Comparison of ENCODE assay signal across 14 cellular contexts in the genomic region with DNA sequence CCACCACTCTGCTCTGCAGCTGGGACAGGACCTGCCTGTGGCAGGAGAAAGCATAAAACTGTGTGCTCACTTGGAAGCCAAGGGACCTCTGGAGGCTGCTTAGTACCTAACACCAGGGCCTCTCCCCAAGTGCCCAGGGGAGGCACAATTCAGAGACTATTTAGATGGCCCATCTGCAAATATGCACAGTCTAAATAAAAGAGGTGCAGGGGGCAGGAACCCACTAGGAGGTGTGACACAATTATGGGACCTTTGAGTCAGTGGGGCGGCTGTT. TPM values are rescaled to one million over a fixed set of nuclear protein-coding genes. Genes with fewer than 3 reads are reported as not detected.
DNase-seq lines count a peak whose midpoint lies in the region; ATAC-seq and TF ChIP-seq lines count a peak whose summit lies in the region.
"Had no signal": no experiment of that assay in that cellular context is flagged by ENCODE, and none has a peak within 500 bp of the region (broad histone marks: within the 10 kb centered on the region; RNA-seq: fewer than 3 reads in every experiment).

No MANE protein-coding gene starts in this region.

- no peaks in the 10 kb centered on the region for H3K9me3 Mint-ChIP-seq in stimulated activated naive B cell treated with anti-CD40 and anti-IgM and Interleukin-4, amounts not matched to agents 10 μg/mL and 1 μg/mL and 100 μg/mL, for 72 hours

- H3K27me3 Mint-ChIP-seq in stimulated activated naive B cell treated with anti-CD40 and anti-IgM and Interleukin-4, amounts not matched to agents 10 μg/mL and 1 μg/mL and 100 μg/mL, for 72 hours = no peaks in the 10 kb centered on the region

- H3K4me1 ChIP-seq in left ventricle myocardium inferior (peaks cover 67% of the 10 kb centered on the region), parathyroid adenoma (peaks cover 23% of the 10 kb centered on the region), upper lobe of right lung (peaks cover 48% of the 10 kb centered on the region), hepatocyte (ENCODE audit: insufficient read depth) (peaks cover 11% of the 10 kb centered on the region)

- ATAC-seq in upper lobe of right lung = no peak
- ATAC-seq in stimulated activated naive B cell treated with anti-CD40 and anti-IgM and Interleukin-4, amounts not matched to agents 10 μg/mL and 1 μg/mL and 100 μg/mL, for 72 hours (replicated peaks) = no peak
- no peak for ATAC-seq in GM19463 (IDR thresholded peaks at IDR 0.05; ENCODE audit: unreplicated experiment)

- H3K9me2 ChIP-seq in hepatocyte (replicated peaks; ENCODE audit: insufficient read depth) = no peaks in the 10 kb centered on the region

- no peak overlapping the region for H2AFZ ChIP-seq in parathyroid adenoma
- no peak overlapping the region for H2AFZ ChIP-seq in hepatocyte

- no peak overlapping the region for H3K27ac Mint-ChIP-seq in stimulated activated naive B cell treated with anti-CD40 and anti-IgM and Interleukin-4, amounts not matched to agents 10 μg/mL and 1 μg/mL and 100 μg/mL, for 72 hours

- 92% methylated on average over 1 of the region's 1 CpG for WGBS in hepatocyte (ENCODE audit: low lambda C conversion rate, missing lambda C conversion rate)

- H3K27me3 ChIP-seq in left ventricle myocardium inferior (ENCODE audit: low read depth) (no peaks in the 10 kb centered on the region), parathyroid adenoma (ENCODE audit: control insufficient read depth, insufficient read depth, low read length) (no peaks in the 10 kb centered on the region), upper lobe of right lung (no peaks in the 10 kb centered on the region), hepatocyte (no peaks in the 10 kb centered on the region)

- no peak overlapping the region for H3K9ac ChIP-seq in parathyroid adenoma

- H3K4me3 ChIP-seq in left ventricle myocardium inferior (peak overlapping the region; percentile 4), coronary artery (no peak overlapping the region), parathyroid adenoma (ENCODE audit: low read depth, low read length) (no peak overlapping the region), upper lobe of right lung (no peak overlapping the region), hepatocyte (no peak overlapping the region)

- peaks cover 50% of the 10 kb centered on the region for H3K79me2 ChIP-seq in parathyroid adenoma
- H3K79me2 ChIP-seq in hepatocyte = peaks cover 88% of the 10 kb centered on the region

- H3K36me3 Mint-ChIP-seq in stimulated activated naive B cell treated with anti-CD40 and anti-IgM and Interleukin-4, amounts not matched to agents 10 μg/mL and 1 μg/mL and 100 μg/mL, for 72 hours = peaks cover 47 to 67% of the 10 kb centered on the region in 2 donors

- intact Hi-C loops in left ventricle myocardium inferior (cut with micrococcal nuclease) (loop anchor here (10.0 kb wide), 1 partner anchor 110 kb away; a partner anchor contains a TSS), cardiac septum (cut with DNase I) (loop anchor here (1.0 to 2.0 kb wide), 2 partner anchors 114 to 291 kb away; a partner anchor contains a TSS), upper lobe of right lung (cut with DNase I) (no loop called here)

- no peak overlapping the region for H3K4me3 Mint-ChIP-seq in stimulated activated naive B cell treated with anti-CD40 and anti-IgM and Interleukin-4, amounts not matched to agents 10 μg/mL and 1 μg/mL and 100 μg/mL, for 72 hours

- H3K27ac ChIP-seq in left ventricle myocardium inferior (replicated peaks) = peak overlapping the region; percentile 76
- H3K27ac ChIP-seq in coronary artery = peak overlapping the region; percentile 58 to 89
- peak overlapping the region; percentile 50 for H3K27ac ChIP-seq in parathyroid adenoma
- peak overlapping the region; percentile 72 for H3K27ac ChIP-seq in upper lobe of right lung
- H3K27ac ChIP-seq in hepatocyte = no peak overlapping the region

- peaks cover 78% of the 10 kb centered on the region for H4K20me1 ChIP-seq in hepatocyte (ENCODE audit: insufficient read depth, poor library complexity, severe bottlenecking)

- DNase-seq in left ventricle myocardium inferior (no peak), cardiac septum (ENCODE audit: low spot score) (no peak), coronary artery (ENCODE audit: low spot score) (no peak), upper lobe of right lung (no peak), hepatocyte (ENCODE audit: low spot score) (no peak)
- DNase-seq in stimulated activated naive B cell treated with anti-CD40 and anti-IgM and Interleukin-4, amounts not matched to agents 10 μg/mL and 1 μg/mL and 100 μg/mL, for 72 hours = no peak
- DNase-seq: activated CD4-positive, CD25-positive, alpha-beta regulatory T cell treated with anti-CD3 and anti-CD28 coated beads, Interleukin-2, amount 50 U/mL, for 72 hours; EL; NCI-H2081; stimulated activated CD4-positive, alpha-beta T cell treated with anti-CD3 and anti-CD28 coated beads, Interleukin-15, amount 100 ng/mL, for 24 hours; T-helper 1 cell had no signal

- TF ChIP-seq CTCF in left ventricle myocardium inferior (IDR thresholded peaks at IDR 0.05; ENCODE audit: borderline replicate concordance) (no peak), coronary artery (IDR thresholded peaks at IDR 0.05) (no peak), parathyroid adenoma (IDR thresholded peaks at IDR 0.05) (no peak), upper lobe of right lung (IDR thresholded peaks at IDR 0.05) (no peak), hepatocyte (IDR thresholded peaks at IDR 0.05; ENCODE audit: poor library complexity) (no peak)

- peaks cover 15 to 35% of the 10 kb centered on the region in 2 donors for H3K4me1 Mint-ChIP-seq in stimulated activated naive B cell treated with anti-CD40 and anti-IgM and Interleukin-4, amounts not matched to agents 10 μg/mL and 1 μg/mL and 100 μg/mL, for 72 hours

- H3K9me3 ChIP-seq in left ventricle myocardium inferior (replicated peaks) (no peaks in the 10 kb centered on the region), parathyroid adenoma (ENCODE audit: control insufficient read depth, low read length) (no peaks in the 10 kb centered on the region), upper lobe of right lung (no peaks in the 10 kb centered on the region), hepatocyte (ENCODE audit: low read depth) (no peaks in the 10 kb centered on the region)

- no peak overlapping the region for H3K4me2 ChIP-seq in parathyroid adenoma (ENCODE audit: low read length)
- no peak overlapping the region for H3K4me2 ChIP-seq in hepatocyte

- H3K36me3 ChIP-seq in left ventricle myocardium inferior (peaks cover 88% of the 10 kb centered on the region), parathyroid adenoma (ENCODE audit: control insufficient read depth, insufficient read depth, low read length) (no peaks in the 10 kb centered on the region), upper lobe of right lung (peaks cover 74% of the 10 kb centered on the region), hepatocyte (replicated peaks; ENCODE audit: insufficient read depth, low read depth) (no peaks in the 10 kb centered on the region)

RNA-seq across cellular contexts. Expression of a gene that starts 32.6 kb away (rescaled TPM):
- total RNA-seq in left ventricle myocardium inferior = not detected
- 0.27 TPM for total RNA-seq in cardiac septum
- 2.5 TPM for total RNA-seq in upper lobe of right lung
- 0.36 and 1.6 TPM in 2 replicates for total RNA-seq in hepatocyte
- 3.5 and 3.6 TPM in 2 replicates for polyA plus RNA-seq in hepatocyte
- total RNA-seq: RPMI7951 had no signal
